In the genomic region with DNA sequence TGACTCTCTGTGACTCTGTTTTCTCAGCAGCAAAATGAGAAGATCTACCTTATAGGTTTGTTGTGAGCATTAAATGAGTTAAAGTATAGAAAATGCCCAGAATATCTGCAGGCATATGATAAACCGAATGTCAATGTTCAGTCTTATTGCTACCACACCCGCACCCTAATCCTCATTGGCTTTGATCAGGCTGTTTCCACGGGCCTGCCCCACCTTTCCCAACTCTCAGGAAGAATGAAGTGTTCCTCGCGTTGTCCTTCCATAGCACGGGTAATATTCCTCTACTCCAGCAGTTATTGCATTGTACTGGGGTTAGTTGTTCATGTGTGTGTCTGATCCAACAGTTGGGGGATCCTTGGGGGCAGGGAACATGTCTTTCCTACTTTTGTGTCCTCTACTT, we compare ENCODE assay signal across 24 cellular contexts. TPM values are rescaled to one million over a fixed set of nuclear protein-coding genes. Genes with fewer than 3 reads are reported as not detected.
DNase-seq lines count a peak whose midpoint lies in the region; FAIRE-seq and TF ChIP-seq lines count a peak whose summit lies in the region.
"Had no signal": no experiment of that assay in that cellular context is flagged by ENCODE, and none has a peak within 500 bp of the region (broad histone marks: within the 10 kb centered on the region; RNA-seq: fewer than 3 reads in every experiment).

No MANE protein-coding gene starts in this region.

- CTCF ChIA-PET in Caco-2 (lab: Charles Lee): no interaction called here

- FAIRE-seq in keratinocyte (lab: Jason Lieb, UNC) (no peak), frontal cortex (lab: Jason Lieb, UNC) (no peak)
- FAIRE-seq: endometrium had no signal

- H3K4me2 ChIP-seq in keratinocyte (ENCODE audit: control insufficient read depth, extremely low read depth, insufficient read depth, low read depth, low read length): no peak overlapping the region
- H3K4me2 ChIP-seq: smooth muscle cell had no signal

- intact Hi-C loops in Caco-2 (cut with micrococcal nuclease; ENCODE audit: unreplicated experiment): no loop called here

- H3K9me1 ChIP-seq in keratinocyte (ENCODE audit: control insufficient read depth, extremely low read depth, insufficient read depth, low read length): no peaks in the 10 kb centered on the region

- POLR2A ChIA-PET in Caco-2 (lab: Charles Lee): no interaction called here

- H3K4me3 ChIP-seq in Caco-2 (ENCODE audit: low read depth, low read length) (no peak overlapping the region), Peyer's patch (peak overlapping the region in 1 of 4 donors; percentile 7), keratinocyte (ENCODE audit: control insufficient read depth in 2 of 3, extremely low read depth in 1 of 3, insufficient read depth in 2 of 3, low read depth in 1 of 3, low read length in 3 of 3) (no peak overlapping the region), skin epidermis (no peak overlapping the region)
- H3K4me3 ChIP-seq: BLaER1 treated with 17β-estradiol and CSF1 and Interleukin-3, amounts not matched to agents 10 nM and 100 nM; smooth muscle cell; upper lobe of right lung had no signal

- DNase-seq in Caco-2 (no peak), Peyer's patch (peak in 1 of 3 donors; percentile 72), keratinocyte (ENCODE audit: low read depth, low spot score) (no peak), AML-193 (lab: John Stamatoyannopoulos, UW) (no peak), hypothalamus (lab: John Stamatoyannopoulos, UW) (no peak), frontal cortex (ENCODE audit: low spot score in 2 of 2) (no peak), NCI-H524 treated with DMSO at 0.1 percent for 48 hours (lab: John Stamatoyannopoulos, UW) (no peak)
- DNase-seq: activated CD4-positive, alpha-beta T cell treated with anti-CD3 and anti-CD28 coated beads for 36 hours; activated CD8-positive, alpha-beta T cell treated with anti-CD3 and anti-CD28 coated beads, Interleukin-2, amount 10 ng/mL, durations not matched to agents 7 days and 5 days; Calu3; DMS79 treated with DMSO at 0.1 percent for 48 hours; Kasumi-1; NCI-H1436; NCI-H446 treated with DMSO at 0.1 percent for 48 hours; stimulated activated CD4-positive, alpha-beta T cell treated with anti-CD3 and anti-CD28 coated beads, Interleukin-1b, Interleukin-23, amount 100 ng/mL, for 48 hours; stimulated activated CD8-positive, alpha-beta memory T cell treated with anti-CD3 and anti-CD28 coated beads, Interleukin-4, amount 100 ng/mL, for 48 hours; stimulated activated naive CD8-positive, alpha-beta T cell treated with anti-CD3 and anti-CD28 coated beads, Interleukin-15, amount 100 ng/mL, for 72 hours; upper lobe of right lung had no signal

- TF ChIP-seq POLR2A in Peyer's patch (IDR thresholded peaks at IDR 0.05): no peak

- H4K20me1 ChIP-seq in keratinocyte (ENCODE audit: control insufficient read depth, extremely low read depth, insufficient read depth, low read length): no peaks in the 10 kb centered on the region
- H4K20me1 ChIP-seq: BLaER1 treated with 17β-estradiol and CSF1 and Interleukin-3, amounts not matched to agents 10 nM and 100 nM had no signal

- no peaks in the 10 kb centered on the region for H3K79me2 ChIP-seq in keratinocyte (ENCODE audit: control insufficient read depth, insufficient read depth, low read length)

- no peaks in the 10 kb centered on the region for H3K9me3 Mint-ChIP-seq in Caco-2 (ENCODE audit: unreplicated experiment)
- H3K9me3 Mint-ChIP-seq: activated naive CD4-positive, alpha-beta T cell treated with anti-CD3 and anti-CD28 coated beads, Interleukin-2, amount 50 U/mL, for 72 hours; activated T-helper 2 cell treated with anti-CD3 and anti-CD28 coated beads, Interferon-gamma antibody, Interleukin-2, Interleukin-4, amounts not matched to agents 10 μg/mL and 5 μg/mL and 100 μg/mL, durations not matched to agents 14 hours and 24 hours and 36 hours; stimulated activated naive CD8-positive, alpha-beta T cell treated with anti-CD3 and anti-CD28 coated beads, Interleukin-15, amount 100 ng/mL, for 72 hours had no signal

- H3K9me3 ChIP-seq in Caco-2: no peaks in the 10 kb centered on the region
- H3K9me3 ChIP-seq in Peyer's patch: no peaks in the 10 kb centered on the region
- H3K9me3 ChIP-seq in keratinocyte (ENCODE audit: control insufficient read depth, low read depth, low read length): no peaks in the 10 kb centered on the region
- H3K9me3 ChIP-seq: BLaER1 treated with 17β-estradiol and CSF1 and Interleukin-3, amounts not matched to agents 10 nM and 100 nM; upper lobe of right lung had no signal

- TF ChIP-seq CTCF in Caco-2 (IDR thresholded peaks at IDR 0.05; ENCODE audit: insufficient read depth in 1 of 2, low read depth in 1 of 2, low read length in 1 of 2, severe bottlenecking in 1 of 2, unreplicated experiment in 1 of 2) (no peak), Peyer's patch (IDR thresholded peaks at IDR 0.05) (no peak), keratinocyte (optimal IDR thresholded peaks at IDR 0.05 in 1 of 3, IDR thresholded peaks at IDR 0.05 in 1 of 3, conservative IDR thresholded peaks at IDR 0.05 in 1 of 3; ENCODE audit: extremely low read depth in 1 of 3, insufficient read depth in 2 of 3, low read length in 3 of 3) (no peak)

- no peaks in the 10 kb centered on the region for H3K27me3 ChIP-seq in Caco-2 (replicated peaks; ENCODE audit: control insufficient read depth, insufficient read depth, low read length)
- H3K27me3 ChIP-seq in Peyer's patch: no peaks in the 10 kb centered on the region
- no peaks in the 10 kb centered on the region for H3K27me3 ChIP-seq in keratinocyte (ENCODE audit: control insufficient read depth, extremely low read depth, insufficient read depth, low read length)
- H3K27me3 ChIP-seq: upper lobe of right lung had no signal

- peak overlapping the region; percentile 50 for H2AFZ ChIP-seq in keratinocyte (ENCODE audit: control insufficient read depth, low read length)

- no peak overlapping the region for H3K9ac ChIP-seq in keratinocyte (ENCODE audit: control insufficient read depth, extremely low read depth, insufficient read depth, low read length)
- H3K9ac ChIP-seq: BLaER1 treated with 17β-estradiol and CSF1 and Interleukin-3, amounts not matched to agents 10 nM and 100 nM had no signal

- no peak overlapping the region for H3K4me3 Mint-ChIP-seq in Caco-2 (ENCODE audit: unreplicated experiment)
- H3K4me3 Mint-ChIP-seq: activated CD4-positive, alpha-beta T cell treated with anti-CD3 and anti-CD28 coated beads for 36 hours; activated CD8-positive, alpha-beta T cell treated with anti-CD3 and anti-CD28 coated beads, Interleukin-2, amount 10 ng/mL, durations not matched to agents 7 days and 5 days; stimulated activated naive CD8-positive, alpha-beta T cell treated with anti-CD3 and anti-CD28 coated beads, Interleukin-15, amount 100 ng/mL, for 72 hours had no signal

- H3K27me3 Mint-ChIP-seq in Caco-2 (ENCODE audit: insufficient read depth, unreplicated experiment): no peaks in the 10 kb centered on the region
- H3K27me3 Mint-ChIP-seq: activated CD4-positive, alpha-beta T cell treated with anti-CD3 and anti-CD28 coated beads for 36 hours had no signal

- H3K4me1 Mint-ChIP-seq in Caco-2 (ENCODE audit: low read depth, unreplicated experiment): peaks cover 52% of the 10 kb centered on the region
- H3K4me1 Mint-ChIP-seq: activated CD4-positive, alpha-beta T cell treated with anti-CD3 and anti-CD28 coated beads for 36 hours had no signal

- peak overlapping the region; percentile 90 for H3K27ac Mint-ChIP-seq in Caco-2 (ENCODE audit: unreplicated experiment)
- H3K27ac Mint-ChIP-seq: activated CD4-positive, alpha-beta T cell treated with anti-CD3 and anti-CD28 coated beads for 36 hours; activated CD8-positive, alpha-beta T cell treated with anti-CD3 and anti-CD28 coated beads, Interleukin-2, amount 10 ng/mL, durations not matched to agents 7 days and 5 days; activated naive CD4-positive, alpha-beta T cell treated with anti-CD3 and anti-CD28 coated beads, Interleukin-2, amount 50 U/mL, for 72 hours; activated T-helper 2 cell treated with anti-CD3 and anti-CD28 coated beads, Interferon-gamma antibody, Interleukin-2, Interleukin-4, amounts not matched to agents 10 μg/mL and 5 μg/mL and 100 μg/mL, durations not matched to agents 14 hours and 24 hours and 36 hours; stimulated activated naive CD8-positive, alpha-beta T cell treated with anti-CD3 and anti-CD28 coated beads, Interleukin-15, amount 100 ng/mL, for 72 hours had no signal

- H3K27ac ChIP-seq in Peyer's patch (peak overlapping the region in 3 of 4 donors; percentile 54 to 90 (median 77)), keratinocyte (ENCODE audit: control insufficient read depth, insufficient read depth, low read length) (no peak overlapping the region), skin epidermis (peak overlapping the region in 14 of 21 experiments; percentile 9 to 88 (median 48))

- peaks cover 6% of the 10 kb centered on the region for H3K36me3 Mint-ChIP-seq in Caco-2 (ENCODE audit: insufficient read depth, unreplicated experiment)
- H3K36me3 Mint-ChIP-seq: activated naive CD4-positive, alpha-beta T cell treated with anti-CD3 and anti-CD28 coated beads, Interleukin-2, amount 50 U/mL, for 72 hours had no signal

- no TSS peak for BruUV-seq in Caco-2 (replicated peaks; lab: Mats Ljungman, UMichigan)

- dilution Hi-C loops in keratinocyte (cut with MboI; ENCODE audit: extremely low pct_ligation_motif_present, low sequenced_read_pairs): no loop called here

- H3K4me1 ChIP-seq in Caco-2 (peaks cover 84% of the 10 kb centered on the region), Peyer's patch (peaks cover 6 to 73% (median 18%) of the 10 kb centered on the region in 4 donors), keratinocyte (ENCODE audit: control insufficient read depth, extremely low read depth, insufficient read depth, low read length) (peaks cover 33% of the 10 kb centered on the region)

- H3K36me3 ChIP-seq in Caco-2 (ENCODE audit: control insufficient read depth, insufficient read depth, low read length): no peaks in the 10 kb centered on the region; the same call in 1 of the 2 replicates
- no peaks in the 10 kb centered on the region for H3K36me3 ChIP-seq in Peyer's patch
- no peaks in the 10 kb centered on the region for H3K36me3 ChIP-seq in keratinocyte (ENCODE audit: control insufficient read depth in 2 of 2, extremely low read depth in 1 of 2, insufficient read depth in 2 of 2, low read length in 2 of 2)
- H3K36me3 ChIP-seq: BLaER1 treated with 17β-estradiol and CSF1 and Interleukin-3, amounts not matched to agents 10 nM and 100 nM; upper lobe of right lung had no signal

RNA-seq across cellular contexts. Expression of a gene that starts 7.9 kb away (rescaled TPM):
- total RNA-seq in Caco-2 (2022) (206 and 246 TPM in 2 replicates), Peyer's patch (1,000 to 10,000 TPM in 3 of 4 donors, 100 to 1,000 TPM in 1; 242 to 1,284 (median 1,203) TPM), frontal cortex (10.6 TPM)
- 134 to 202 TPM (median 193 TPM) in 3 replicates for polyA plus RNA-seq in keratinocyte
- 67.5 TPM for polyA plus RNA-seq in keratinocyte (2011; ENCODE audit: low read depth)
- 201 and 210 TPM in 2 replicates for polyA plus RNA-seq in keratinocyte (2011; cell fraction: cytosol; rRNA removed)
- 92.3 and 104 TPM in 2 replicates for polyA plus RNA-seq in keratinocyte (2011; cell fraction: nucleus; rRNA removed)
- 168 and 322 TPM in 2 replicates for polyA plus RNA-seq in keratinocyte (2012; ENCODE audit: low replicate concordance)
- 64.6 to 96.7 TPM (median 72.3 TPM) in 3 replicates for polyA minus RNA-seq in keratinocyte
- 138 TPM for polyA minus RNA-seq in keratinocyte (2011; cell fraction: cytosol; rRNA and poly(A)+ RNA removed)
- polyA minus RNA-seq in keratinocyte (2011; cell fraction: nucleus; rRNA and poly(A)+ RNA removed): 52.1 and 53.9 TPM in 2 replicates

Comparison
In these comparisons a context has a peak if more than half of its experiments do, and no peak if none do; other contexts are left out.
1. RNA of a gene that starts 7.9 kb away (total RNA-seq): 242 to 1,284 TPM in Peyer's patch and 206 to 246 TPM in Caco-2; 10.6 TPM in frontal cortex (single experiment); every median in the first group is over 10 times any median in the second.